30 cellular contexts compared by ENCODE assay signal in genomic region chr4:63764400-63764799, GRCh38.
"Had no signal": no experiment of that assay in that cellular context is flagged by ENCODE, and none has a peak within 500 bp of the region (broad histone marks: within the 10 kb centered on the region; RNA-seq: fewer than 3 reads in every experiment).

No MANE protein-coding gene starts in this region.

- H3K36me3 ChIP-seq: brain microvascular endothelial cell, colonic mucosa, gastrocnemius medialis, WERI-Rb-1 had no signal

- FAIRE-seq: astrocyte, bronchial epithelial cell, endometrium, endothelial cell of umbilical vein had no signal

- DNase-seq: activated B cell treated with CpG ODN at 0.5 μM for 24 hours; activated CD4-positive, alpha-beta T cell treated with anti-CD3 and anti-CD28 coated beads for 48 hours; activated CD4-positive, alpha-beta T cell treated with anti-CD3 and anti-CD28 coated beads, Interleukin-2, amount 50 U/mL, for 1 hour; activated CD4-positive, alpha-beta T cell treated with anti-CD3 and anti-CD28 coated beads, Interleukin-2, amount 50 U/mL, for 48 hours; activated CD8-positive, alpha-beta memory T cell treated with anti-CD3 and anti-CD28 coated beads for 24 hours; activated CD8-positive, alpha-beta T cell treated with anti-CD3 and anti-CD28 coated beads for 36 hours; activated effector memory CD4-positive, alpha-beta T cell treated with Interleukin-2 at 50 U/mL for 16 hours; activated gamma-delta T cell treated with Interleukin-2 at 50 U/mL for 16 hours; activated naive CD4-positive, alpha-beta T cell treated with anti-CD3 and anti-CD28 coated beads, Interleukin-2, amount 50 U/mL, for 16 hours; activated naive CD4-positive, alpha-beta T cell treated with Interleukin-2 at 50 U/mL for 16 hours; activated T-cell treated with anti-CD3 and anti-CD28 coated beads, Interleukin-2, amount 50 U/mL, for 4 hours; amniotic stem cell; anterior cingulate cortex; brain microvascular endothelial cell; central memory CD4-positive, alpha-beta T cell; cerebellar nuclear complex; colonic mucosa; effector CD8-positive, alpha-beta T cell; foreskin keratinocyte; gastrocnemius medialis; glutamatergic neuron; T-helper 2 cell; WERI-Rb-1 had no signal

- H3K4me3 ChIP-seq: colonic mucosa, gastrocnemius medialis had no signal

- H3K9me3 ChIP-seq: colonic mucosa, gastrocnemius medialis had no signal

- H3K27ac ChIP-seq: brain microvascular endothelial cell, colonic mucosa, epithelial cell of prostate, foreskin keratinocyte, gastrocnemius medialis, WERI-Rb-1 had no signal

- H3K27me3 ChIP-seq: brain microvascular endothelial cell, colonic mucosa, foreskin keratinocyte, gastrocnemius medialis had no signal

- ATAC-seq: activated CD4-positive, CD25-positive, alpha-beta regulatory T cell treated with anti-CD3 and anti-CD28 coated beads, Interleukin-2, amount 50 U/mL, for 24 hours; activated CD8-positive, alpha-beta T cell treated with anti-CD3 and anti-CD28 coated beads for 36 hours; activated T-cell treated with anti-CD3 and anti-CD28 coated beads, Interleukin-2, amount 50 U/mL, for 4 hours; activated T-helper 17 cell treated with anti-CD3 and anti-CD28 coated beads, Interleukin-2, amount 50 U/mL, for 72 hours; foreskin keratinocyte; gastrocnemius medialis had no signal

- H3K4me1 ChIP-seq: colonic mucosa, foreskin keratinocyte, gastrocnemius medialis had no signal
